Comparison of ENCODE assay signal across 8 cellular contexts in genomic region chr2:216108967-216109921, GRCh38. TPM values are rescaled to one million over a fixed set of nuclear protein-coding genes. Genes with fewer than 3 reads are reported as not detected.
A peak's percentile ranks its signal among the peaks of the same experiment; 100 is the strongest.
DNase-seq lines count a peak whose midpoint lies in the region; ATAC-seq lines count a peak whose summit lies in the region.

TSS of gene XRCC5 (plus strand) at chr2:216109348. CDS start at chr2:216109437, 89 bp downstream.

- H3K27ac ChIP-seq in effector memory CD4-positive, alpha-beta T cell (ENCODE audit: insufficient read depth, low read length, poor library complexity, severe bottlenecking), result peak within 1 kb of the TSS; percentile 96

- DNase-seq in COLO668 (lab: John Stamatoyannopoulos, UW; ENCODE audit: unreplicated experiment) (peak; percentile 98), HUDEP-2 (lab: John Stamatoyannopoulos, UW; ENCODE audit: unreplicated experiment in 76 of 76) (peak; percentile 53 to 99 (median 95)), NOMO-1 treated with dmso at 0.1 percent for 144 hours (lab: John Stamatoyannopoulos, UW; ENCODE audit: unreplicated experiment) (peak; percentile 89), lung microvascular endothelial cell (ENCODE audit: low read depth in 2 of 2) (peak; percentile 97 to 98)
- DNase-seq in activated CD8-positive, alpha-beta memory T cell treated with anti-CD3 and anti-CD28 coated beads for 4 hours (ENCODE audit: low read depth in 2 of 2), result peak; percentile 94 to 96
- DNase-seq in effector memory CD4-positive, alpha-beta T cell, result peak; percentile 94 to 97 (median 95)
- peak; percentile 95 to 97 (median 96) for DNase-seq in stimulated activated CD4-positive, alpha-beta T cell treated with anti-CD3 and anti-CD28 coated beads, TNF-alpha, amount 100 ng/mL, for 4 hours (ENCODE audit: low read depth in 3 of 3)

- peak within 1 kb of the TSS; percentile 90 for H3K4me3 ChIP-seq in effector memory CD4-positive, alpha-beta T cell (ENCODE audit: insufficient read depth, low read depth, low read length, poor library complexity, severe bottlenecking)

- H3K36me3 ChIP-seq in effector memory CD4-positive, alpha-beta T cell (ENCODE audit: control insufficient read depth, insufficient read depth, low read length), result peaks cover 26% of the 10 kb centered on the region

- H3K27me3 ChIP-seq in effector memory CD4-positive, alpha-beta T cell (replicated peaks; ENCODE audit: control insufficient read depth, insufficient read depth, low read length, poor library complexity, severe bottlenecking), result no peaks in the 10 kb centered on the region

- no peaks in the 10 kb centered on the region for H3K9me3 ChIP-seq in effector memory CD4-positive, alpha-beta T cell (ENCODE audit: control insufficient read depth, low read length)

- peak; percentile 56 for ATAC-seq in GM21381 (IDR thresholded peaks at IDR 0.05; ENCODE audit: unreplicated experiment)

- peaks cover 4% of the 10 kb centered on the region for H3K4me1 ChIP-seq in effector memory CD4-positive, alpha-beta T cell (ENCODE audit: control insufficient read depth, insufficient read depth, low read length, poor library complexity, severe bottlenecking)

RNA-seq across cellular contexts. Expression of gene XRCC5, which starts in this region (rescaled TPM):
- 163 and 183 TPM in 2 replicates for total RNA-seq in lung microvascular endothelial cell

Comparison
In these comparisons a context has a peak if more than half of its experiments do, and no peak if none do; other contexts are left out.
1. Peak in every context shown above with its lines: DNase-seq, ATAC-seq, H3K4me3 ChIP-seq and H3K27ac ChIP-seq.